Comparison of ENCODE assay signal across 9 cellular contexts in the genomic region with DNA sequence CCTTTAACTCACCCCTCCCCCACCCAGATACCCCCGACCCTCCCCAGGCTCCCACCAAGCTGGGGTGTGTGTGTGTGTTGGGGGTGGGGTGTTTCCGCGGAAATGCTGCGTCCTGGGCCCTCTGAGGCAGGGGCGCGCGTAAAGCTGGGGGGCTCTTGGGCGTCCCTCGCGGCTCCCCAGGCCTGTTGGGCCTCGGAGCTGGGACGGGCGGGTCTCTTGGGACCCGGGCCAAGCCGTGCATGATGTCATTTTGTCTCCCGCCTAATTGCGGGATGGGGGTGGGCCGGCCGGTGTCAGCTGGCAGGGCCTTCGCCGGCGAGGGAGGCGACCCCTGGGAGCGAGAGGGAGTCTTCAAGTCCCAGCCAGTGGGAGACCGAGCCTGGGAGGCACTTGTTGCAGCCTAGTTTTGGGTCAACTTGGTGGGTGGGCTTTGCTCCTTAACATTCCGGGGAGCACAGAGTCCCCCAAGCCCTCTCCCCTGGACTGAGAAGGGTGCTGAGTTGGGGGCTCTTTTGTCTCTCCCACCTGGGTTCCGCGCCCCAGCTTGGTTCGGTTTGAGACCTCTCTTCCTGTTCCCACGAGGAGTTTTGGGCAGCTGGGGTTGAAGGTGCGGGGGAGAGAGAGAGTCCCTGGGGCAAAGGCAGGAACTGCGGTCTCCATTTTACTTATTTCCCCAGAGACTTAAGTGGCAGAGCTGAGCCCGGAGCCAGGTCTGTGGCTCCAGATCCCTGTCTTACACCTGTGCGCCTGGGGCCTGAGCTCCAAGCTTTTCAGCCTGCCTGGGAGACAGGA. TPM values are rescaled to one million over a fixed set of nuclear protein-coding genes. Genes with fewer than 3 reads are reported as not detected.
DNase-seq lines count a peak whose midpoint lies in the region; ATAC-seq and TF ChIP-seq lines count a peak whose summit lies in the region.
"Had no signal": no experiment of that assay in that cellular context is flagged by ENCODE, and none has a peak within 500 bp of the region (broad histone marks: within the 10 kb centered on the region; RNA-seq: fewer than 3 reads in every experiment).

No MANE protein-coding gene starts in this region.

- WGBS in ectodermal cell, 2 experiments = 3 to 4% methylated on average over 33 of the region's 34 CpGs
- no CpG with 5 or more reads among the region's 34 CpGs for WGBS in trophoblast cell (ENCODE audit: extremely low coverage, insufficient coverage, insufficient read length)

- peaks cover 11% of the 10 kb centered on the region for H3K79me1 ChIP-seq in trophoblast cell (ENCODE audit: low read length)

- no peak overlapping the region for H2BK120ac ChIP-seq in trophoblast cell (ENCODE audit: insufficient read depth, low read length, poor library complexity)

- no peak for TF ChIP-seq CTCF in AG09309 (IDR thresholded peaks at IDR 0.05; ENCODE audit: control insufficient read depth, insufficient read depth, low read depth, low read length, missing control alignments)
- TF ChIP-seq CTCF in GM12865 (IDR thresholded peaks at IDR 0.05; ENCODE audit: insufficient read depth, low read depth, low read length, missing control alignments) = no peak
- TF ChIP-seq CTCF in OCI-LY3 (IDR thresholded peaks at IDR 0.05; ENCODE audit: low read depth, low read length) = no peak

- no peak overlapping the region for H3K23ac ChIP-seq in trophoblast cell (ENCODE audit: low read length)

- peak overlapping the region; percentile 62 for H3K18ac ChIP-seq in trophoblast cell (ENCODE audit: low read length)

- H2BK12ac ChIP-seq in trophoblast cell (ENCODE audit: low read length) = no peak overlapping the region

- H3K27me3 ChIP-seq in OCI-LY3 (ENCODE audit: low read depth, low read length) = 0 out of 2 replicates have a peak, but pooled peaks cover 4% of the 10 kb centered on the region
- H3K27me3 ChIP-seq in ectodermal cell (ENCODE audit: control insufficient read depth, insufficient read depth, low read length, poor library complexity, severe bottlenecking) = peaks cover 19% of the 10 kb centered on the region
- H3K27me3 ChIP-seq in trophoblast cell (ENCODE audit: insufficient read depth, low read length) = no peaks in the 10 kb centered on the region
- H3K27me3 ChIP-seq: right lobe of liver had no signal

- H4K12ac ChIP-seq in trophoblast cell (ENCODE audit: low read depth, low read length) = no peak overlapping the region

- H4K91ac ChIP-seq in trophoblast cell (ENCODE audit: low read depth, low read length) = no peak overlapping the region

- H3K4me2 ChIP-seq in OCI-LY3 (ENCODE audit: low read length) = peak overlapping the region; percentile 85
- peak overlapping the region; percentile 97 for H3K4me2 ChIP-seq in trophoblast cell (ENCODE audit: low read length)

- H2AFZ ChIP-seq in OCI-LY3 (ENCODE audit: low read depth, low read length) (no peak overlapping the region), trophoblast cell (ENCODE audit: insufficient read depth, low read length, poor library complexity) (peak overlapping the region; percentile 14)

- H3K9me3 ChIP-seq in OCI-LY3 (ENCODE audit: insufficient read depth, low read length) = no peaks in the 10 kb centered on the region
- H3K9me3 ChIP-seq in ectodermal cell (ENCODE audit: control insufficient read depth, low read length) = no peaks in the 10 kb centered on the region
- H3K9me3 ChIP-seq in trophoblast cell (ENCODE audit: insufficient read depth, low read depth, low read length) = no peaks in the 10 kb centered on the region
- H3K9me3 ChIP-seq: right lobe of liver had no signal

- H2BK5ac ChIP-seq in trophoblast cell (ENCODE audit: low read depth, low read length, poor library complexity) = peak overlapping the region; percentile 2

- peak overlapping the region; percentile 94 for H3K9ac ChIP-seq in OCI-LY3 (ENCODE audit: low read length)
- H3K9ac ChIP-seq in trophoblast cell (ENCODE audit: low read length) = peak overlapping the region; percentile 84

- H3K4me3 ChIP-seq in AG09309 (ENCODE audit: control insufficient read depth, low read depth, low read length) (peak overlapping the region; percentile 43), GM12865 (ENCODE audit: low read depth, low read length) (peak overlapping the region; percentile 74), OCI-LY3 (ENCODE audit: low read length) (peak overlapping the region; percentile 92), ectodermal cell (ENCODE audit: insufficient read depth, low read depth, low read length) (peak overlapping the region; percentile 76), trophoblast cell (ENCODE audit: low read depth, low read length) (peak overlapping the region; percentile 73)

- no peak overlapping the region for H2AK5ac ChIP-seq in trophoblast cell (ENCODE audit: low read length)

- H4K8ac ChIP-seq in trophoblast cell (ENCODE audit: low read depth, low read length) = no peak overlapping the region

- peaks cover 34% of the 10 kb centered on the region for H4K20me1 ChIP-seq in OCI-LY3 (ENCODE audit: insufficient read depth, low read length)

- H3K4ac ChIP-seq in trophoblast cell (ENCODE audit: low read depth, low read length) = peak overlapping the region; percentile 5

- H3K27ac ChIP-seq in OCI-LY3 (ENCODE audit: low read length) (peak overlapping the region; percentile 58), ectodermal cell (ENCODE audit: insufficient read depth, low read depth, low read length, poor library complexity, severe bottlenecking) (no peak overlapping the region), trophoblast cell (ENCODE audit: low read depth, low read length) (no peak overlapping the region)
- H3K27ac ChIP-seq: right lobe of liver had no signal

- H3K4me1 ChIP-seq in OCI-LY3 (ENCODE audit: low read length) (peaks cover 40% of the 10 kb centered on the region), ectodermal cell (ENCODE audit: control insufficient read depth, insufficient read depth, low read length) (no peaks in the 10 kb centered on the region), trophoblast cell (ENCODE audit: control insufficient read depth in 1 of 2, insufficient read depth in 2 of 2, low read length in 2 of 2) (peaks cover 16 to 20% of the 10 kb centered on the region in 2 experiments)
- H3K4me1 ChIP-seq: right lobe of liver had no signal

- peak overlapping the region; percentile 16 for H3K14ac ChIP-seq in trophoblast cell (ENCODE audit: low read length)

- ATAC-seq in HG02885 (IDR thresholded peaks at IDR 0.05; ENCODE audit: poor library complexity, unreplicated experiment) = peak; percentile 18

- H3K36me3 ChIP-seq in OCI-LY3 (replicated peaks; ENCODE audit: low read depth, low read length) = peaks cover 31% of the 10 kb centered on the region
- no peaks in the 10 kb centered on the region for H3K36me3 ChIP-seq in ectodermal cell (ENCODE audit: control insufficient read depth, insufficient read depth, low read length)
- H3K36me3 ChIP-seq in trophoblast cell (ENCODE audit: control insufficient read depth in 1 of 2, insufficient read depth in 2 of 2, low read length in 2 of 2) = peaks cover 0 to 2% of the 10 kb centered on the region in 2 experiments
- H3K36me3 ChIP-seq: right lobe of liver had no signal

- H3K79me2 ChIP-seq in OCI-LY3 (ENCODE audit: low read length) (peaks cover 55% of the 10 kb centered on the region), trophoblast cell (ENCODE audit: control insufficient read depth, insufficient read depth, low read length, poor library complexity) (peaks cover 7% of the 10 kb centered on the region)

- DNase-seq in AG09309 (ENCODE audit: low read depth) = no peak
- peak; percentile 54 for DNase-seq in GM12865 (ENCODE audit: low read depth)
- DNase-seq in trophoblast cell = no peak
- DNase-seq in SW480 (ENCODE audit: low spot score) = no peak
- no peak for DNase-seq in NOMO-1 (lab: John Stamatoyannopoulos, UW; ENCODE audit: unreplicated experiment in 2 of 2)

RNA-seq across cellular contexts. Expression of gene MYBL2, which starts 0.6 kb away (rescaled TPM):
- 125 TPM for polyA plus RNA-seq in ectodermal cell (2013, experiment 1 of 4)
- polyA plus RNA-seq in ectodermal cell (2013, experiment 2 of 4) = 108 TPM
- polyA plus RNA-seq in ectodermal cell (2013, experiment 3 of 4) = 87.4 TPM
- 84.8 TPM for polyA plus RNA-seq in ectodermal cell (2013, experiment 4 of 4)
- polyA plus RNA-seq in trophoblast cell (2013) = 66.5 and 72.8 TPM in 2 replicates

RNA-seq across cellular contexts. Expression of gene GTSF1L, which starts 59.3 kb away (rescaled TPM):
- not detected for polyA plus RNA-seq in ectodermal cell (2013, experiment 1 of 4)
- polyA plus RNA-seq in ectodermal cell (2013, experiment 2 of 4) = not detected
- polyA plus RNA-seq in ectodermal cell (2013, experiment 3 of 4) = not detected
- polyA plus RNA-seq in ectodermal cell (2013, experiment 4 of 4) = not detected
- not detected in 2 replicates for polyA plus RNA-seq in trophoblast cell (2013)
